ENCODE assay signal across 10 cellular contexts in genomic region chr3:49378249-49378899, GRCh38. TPM values are rescaled to one million over a fixed set of nuclear protein-coding genes. Genes with fewer than 3 reads are reported as not detected.
A peak's percentile ranks its signal among the peaks of the same experiment; 100 is the strongest.
DNase-seq lines count a peak whose midpoint lies in the region; ATAC-seq, FAIRE-seq and TF ChIP-seq lines count a peak whose summit lies in the region.
"Had no signal": no experiment of that assay in that cellular context is flagged by ENCODE, and none has a peak within 500 bp of the region (broad histone marks: within the 10 kb centered on the region; RNA-seq: fewer than 3 reads in every experiment).

No MANE protein-coding gene starts in this region.

- H2AFZ ChIP-seq in keratinocyte (ENCODE audit: control insufficient read depth, low read length) = no peak overlapping the region

- H3K4me3 ChIP-seq in adipocyte (ENCODE audit: low read length) (peak overlapping the region; percentile 65), keratinocyte (ENCODE audit: control insufficient read depth in 2 of 3, extremely low read depth in 1 of 3, insufficient read depth in 2 of 3, low read depth in 1 of 3, low read length in 3 of 3) (peak overlapping the region in 2 of 3 experiments; percentile 22 to 46), transverse colon (no peak overlapping the region)

- no peaks in the 10 kb centered on the region for H3K27me3 Mint-ChIP-seq in activated T-cell treated with anti-CD3 and anti-CD28 coated beads, Interleukin-2, amount 50 U/mL, for 24 hours
- H3K27me3 Mint-ChIP-seq: naive B cell had no signal

- H3K27ac Mint-ChIP-seq in activated T-cell treated with anti-CD3 and anti-CD28 coated beads, Interleukin-2, amount 50 U/mL, for 24 hours = peak overlapping the region; percentile 89

- WGBS in transverse colon (ENCODE audit: low coverage in 1 of 2), 2 donors = 83% methylated on average over 11 of the region's 11 CpGs; no CpG with 5 or more reads in 1 of the 2 donors

- H3K79me2 ChIP-seq in keratinocyte (ENCODE audit: control insufficient read depth, insufficient read depth, low read length) = peaks cover 94% of the 10 kb centered on the region

- DNase-seq in activated T-cell treated with anti-CD3 and anti-CD28 coated beads, Interleukin-2, amount 50 U/mL, for 24 hours = no peak
- DNase-seq in activated T-cell treated with anti-CD3 and anti-CD28 coated beads for 4 hours (no peak), adipocyte (ENCODE audit: low read depth) (peak; percentile 63), keratinocyte (ENCODE audit: low read depth, low spot score) (no peak), transverse colon (peak; percentile 13), NCI-H2107 treated with DMSO at 0.1 percent for 48 hours (lab: John Stamatoyannopoulos, UW; ENCODE audit: unreplicated experiment) (no peak)
- DNase-seq: BE2C, naive B cell had no signal

- no peaks in the 10 kb centered on the region for H3K27me3 ChIP-seq in adipocyte (replicated peaks; ENCODE audit: control insufficient read depth, insufficient read depth, low read length)
- H3K27me3 ChIP-seq in keratinocyte (ENCODE audit: control insufficient read depth, extremely low read depth, insufficient read depth, low read length) = no peaks in the 10 kb centered on the region
- no peaks in the 10 kb centered on the region for H3K27me3 ChIP-seq in transverse colon
- H3K27me3 ChIP-seq: BE2C had no signal

- in situ Hi-C loops in transverse colon (cut with MboI; ENCODE audit: low pct_ligation_motif_present in 1 of 4, low pct_unique_long_range_greater_than_20kb in 1 of 4, low sequenced_read_pairs in 3 of 4) = no loop called here

- H3K9me1 ChIP-seq in keratinocyte (ENCODE audit: control insufficient read depth, extremely low read depth, insufficient read depth, low read length) = peaks cover 3% of the 10 kb centered on the region

- no peak for TF ChIP-seq POLR2A in transverse colon (IDR thresholded peaks at IDR 0.05)

- dilution Hi-C loops in keratinocyte (cut with MboI; ENCODE audit: extremely low pct_ligation_motif_present, low sequenced_read_pairs) = no loop called here

- H3K9me3 Mint-ChIP-seq in activated T-cell treated with anti-CD3 and anti-CD28 coated beads, Interleukin-2, amount 50 U/mL, for 24 hours = peaks cover 2% of the 10 kb centered on the region

- H3K36me3 ChIP-seq in adipocyte (ENCODE audit: control insufficient read depth, insufficient read depth, low read length, severe bottlenecking) = peaks cover 22% of the 10 kb centered on the region
- peaks cover 13% of the 10 kb centered on the region in 2 experiments for H3K36me3 ChIP-seq in keratinocyte (ENCODE audit: control insufficient read depth in 2 of 2, extremely low read depth in 1 of 2, insufficient read depth in 2 of 2, low read length in 2 of 2)
- peaks cover 0 to 20% (median 9%) of the 10 kb centered on the region in 4 donors for H3K36me3 ChIP-seq in transverse colon

- H3K4me1 ChIP-seq in adipocyte (ENCODE audit: control insufficient read depth, insufficient read depth, low read length) (peaks cover 16% of the 10 kb centered on the region), keratinocyte (ENCODE audit: control insufficient read depth, extremely low read depth, insufficient read depth, low read length) (peaks cover 22% of the 10 kb centered on the region), transverse colon (peaks cover 0 to 34% (median 21%) of the 10 kb centered on the region in 4 donors)
- H3K4me1 ChIP-seq: BE2C had no signal

- ATAC-seq in GM18520 (IDR thresholded peaks at IDR 0.05; ENCODE audit: unreplicated experiment) (no peak), GM21390 (IDR thresholded peaks at IDR 0.05; ENCODE audit: unreplicated experiment) (no peak)

- peaks cover 54% of the 10 kb centered on the region for H3K4me1 Mint-ChIP-seq in activated T-cell treated with anti-CD3 and anti-CD28 coated beads, Interleukin-2, amount 50 U/mL, for 24 hours (ENCODE audit: low read depth)

- no peak for TF ChIP-seq EP300 in transverse colon (IDR thresholded peaks at IDR 0.05; ENCODE audit: low read depth)

- peak overlapping the region; percentile 67 for H3K4me2 ChIP-seq in keratinocyte (ENCODE audit: control insufficient read depth, extremely low read depth, insufficient read depth, low read depth, low read length)

- TF ChIP-seq CTCF in keratinocyte (optimal IDR thresholded peaks at IDR 0.05 in 1 of 3, IDR thresholded peaks at IDR 0.05 in 1 of 3, conservative IDR thresholded peaks at IDR 0.05 in 1 of 3; ENCODE audit: extremely low read depth in 1 of 3, insufficient read depth in 2 of 3, low read length in 3 of 3) (no peak), transverse colon (IDR thresholded peaks at IDR 0.05) (no peak)

- intact Hi-C loops in transverse colon (cut with DNase I; ENCODE audit: low total_unique reads) = no loop called here

- H3K36me3 Mint-ChIP-seq in activated T-cell treated with anti-CD3 and anti-CD28 coated beads, Interleukin-2, amount 50 U/mL, for 24 hours (ENCODE audit: low read depth) = peaks cover 45% of the 10 kb centered on the region

- peak overlapping the region; percentile 85 for H3K27ac ChIP-seq in keratinocyte (ENCODE audit: control insufficient read depth, insufficient read depth, low read length)
- H3K27ac ChIP-seq in transverse colon = no peak overlapping the region

- no peaks in the 10 kb centered on the region for H3K9me3 ChIP-seq in adipocyte (ENCODE audit: control insufficient read depth, low read length)
- H3K9me3 ChIP-seq in keratinocyte (ENCODE audit: control insufficient read depth, low read depth, low read length) = no peaks in the 10 kb centered on the region
- no peaks in the 10 kb centered on the region for H3K9me3 ChIP-seq in transverse colon
- H3K9me3 ChIP-seq: BE2C had no signal

- H3K4me3 Mint-ChIP-seq in activated T-cell treated with anti-CD3 and anti-CD28 coated beads, Interleukin-2, amount 50 U/mL, for 24 hours = no peak overlapping the region

- no peak overlapping the region for H3K9ac ChIP-seq in adipocyte (ENCODE audit: low read length)
- H3K9ac ChIP-seq in keratinocyte (ENCODE audit: control insufficient read depth, extremely low read depth, insufficient read depth, low read length) = peak overlapping the region; percentile 60

- FAIRE-seq in keratinocyte (lab: Jason Lieb, UNC) = peak; percentile 43

- peaks cover 8% of the 10 kb centered on the region for H4K20me1 ChIP-seq in keratinocyte (ENCODE audit: control insufficient read depth, extremely low read depth, insufficient read depth, low read length)

RNA-seq across cellular contexts. Expression of gene GPX1, which starts 20.2 kb away (rescaled TPM):
- polyA plus RNA-seq in keratinocyte = 395 to 588 TPM (median 427 TPM) in 3 replicates
- polyA plus RNA-seq in keratinocyte (2011; ENCODE audit: low read depth) = 59.1 TPM
- 410 and 894 TPM in 2 replicates for polyA plus RNA-seq in keratinocyte (2011; cell fraction: cytosol; rRNA removed)
- 137 and 206 TPM in 2 replicates for polyA plus RNA-seq in keratinocyte (2011; cell fraction: nucleus; rRNA removed)
- 197 and 503 TPM in 2 replicates for polyA plus RNA-seq in keratinocyte (2012; ENCODE audit: low replicate concordance)
- 126 to 280 TPM (median 176 TPM) in 3 replicates for polyA minus RNA-seq in keratinocyte
- 674 TPM for polyA minus RNA-seq in keratinocyte (2011; cell fraction: cytosol; rRNA and poly(A)+ RNA removed)
- polyA minus RNA-seq in keratinocyte (2011; cell fraction: nucleus; rRNA and poly(A)+ RNA removed) = 67.9 and 72.7 TPM in 2 replicates
- total RNA-seq in transverse colon = 100 to 1,000 TPM; 155 to 485 (median 274) TPM

RNA-seq across cellular contexts. Expression of gene RHOA, which starts 33.4 kb away (rescaled TPM):
- 216 to 588 TPM (median 332 TPM) in 3 replicates for polyA plus RNA-seq in keratinocyte
- 345 TPM for polyA plus RNA-seq in keratinocyte (2011; ENCODE audit: low read depth)
- polyA plus RNA-seq in keratinocyte (2011; cell fraction: cytosol; rRNA removed) = 429 and 562 TPM in 2 replicates
- 205 and 231 TPM in 2 replicates for polyA plus RNA-seq in keratinocyte (2011; cell fraction: nucleus; rRNA removed)
- 463 and 476 TPM in 2 replicates for polyA plus RNA-seq in keratinocyte (2012; ENCODE audit: low replicate concordance)
- 394 to 579 TPM (median 534 TPM) in 3 replicates for polyA minus RNA-seq in keratinocyte
- polyA minus RNA-seq in keratinocyte (2011; cell fraction: cytosol; rRNA and poly(A)+ RNA removed) = 567 TPM
- polyA minus RNA-seq in keratinocyte (2011; cell fraction: nucleus; rRNA and poly(A)+ RNA removed) = 109 and 169 TPM in 2 replicates
- total RNA-seq in transverse colon = 100 to 1,000 TPM; 302 to 526 (median 401) TPM

RNA-seq across cellular contexts. Expression of gene TCTA, which starts 33.8 kb away (rescaled TPM):
- 16.5 to 21.2 TPM (median 20.4 TPM) in 3 replicates for polyA plus RNA-seq in keratinocyte
- 0.60 TPM for polyA plus RNA-seq in keratinocyte (2011; ENCODE audit: low read depth)
- 22.7 and 22.8 TPM in 2 replicates for polyA plus RNA-seq in keratinocyte (2011; cell fraction: cytosol; rRNA removed)
- 10.8 and 13.8 TPM in 2 replicates for polyA plus RNA-seq in keratinocyte (2011; cell fraction: nucleus; rRNA removed)
- 6.7 and 11.8 TPM in 2 replicates for polyA plus RNA-seq in keratinocyte (2012; ENCODE audit: low replicate concordance)
- polyA minus RNA-seq in keratinocyte = 10.8 to 13.7 TPM (median 12.8 TPM) in 3 replicates
- 9.2 TPM for polyA minus RNA-seq in keratinocyte (2011; cell fraction: cytosol; rRNA and poly(A)+ RNA removed)
- 3.6 and 8.1 TPM in 2 replicates for polyA minus RNA-seq in keratinocyte (2011; cell fraction: nucleus; rRNA and poly(A)+ RNA removed)
- 10 to 100 TPM in 3 of 4 donors, 1 to 10 TPM in 1; 7.8 to 59.8 (median 38.6) TPM for total RNA-seq in transverse colon

RNA-seq across cellular contexts. Expression of gene USP4, which starts 38.5 kb away (rescaled TPM):
- polyA plus RNA-seq in keratinocyte = 39.5 to 47.8 TPM (median 45.6 TPM) in 3 replicates
- polyA plus RNA-seq in keratinocyte (2011; ENCODE audit: low read depth) = 53.6 TPM
- polyA plus RNA-seq in keratinocyte (2011; cell fraction: cytosol; rRNA removed) = 27.7 and 33.1 TPM in 2 replicates
- polyA plus RNA-seq in keratinocyte (2011; cell fraction: nucleus; rRNA removed) = 65.0 and 69.3 TPM in 2 replicates
- polyA plus RNA-seq in keratinocyte (2012; ENCODE audit: low replicate concordance) = 33.5 and 38.5 TPM in 2 replicates
- polyA minus RNA-seq in keratinocyte = 56.3 to 101 TPM (median 82.3 TPM) in 3 replicates
- polyA minus RNA-seq in keratinocyte (2011; cell fraction: cytosol; rRNA and poly(A)+ RNA removed) = 25.9 TPM
- 30.4 and 60.2 TPM in 2 replicates for polyA minus RNA-seq in keratinocyte (2011; cell fraction: nucleus; rRNA and poly(A)+ RNA removed)
- 10 to 100 TPM; 11.1 to 39.6 (median 27.0) TPM for total RNA-seq in transverse colon

RNA-seq across cellular contexts. Expression of gene AMT, which starts 43.9 kb away (rescaled TPM):
- 2.8 to 9.0 TPM (median 7.1 TPM) in 3 replicates for polyA plus RNA-seq in keratinocyte
- 0.94 TPM for polyA plus RNA-seq in keratinocyte (2011; ENCODE audit: low read depth)
- 0.34 and 0.55 TPM in 2 replicates for polyA plus RNA-seq in keratinocyte (2011; cell fraction: cytosol; rRNA removed)
- polyA plus RNA-seq in keratinocyte (2011; cell fraction: nucleus; rRNA removed) = 35.1 and 49.7 TPM in 2 replicates
- polyA plus RNA-seq in keratinocyte (2012; ENCODE audit: low replicate concordance) = 1.7 and 3.7 TPM in 2 replicates
- 1.2 to 2.3 TPM (median 2.2 TPM) in 3 replicates for polyA minus RNA-seq in keratinocyte
- not detected for polyA minus RNA-seq in keratinocyte (2011; cell fraction: cytosol; rRNA and poly(A)+ RNA removed)
- polyA minus RNA-seq in keratinocyte (2011; cell fraction: nucleus; rRNA and poly(A)+ RNA removed) = 3.0 and 3.2 TPM in 2 replicates
- total RNA-seq in transverse colon = 10 to 100 TPM; 13.5 to 58.3 (median 20.3) TPM

Comparison
In these comparisons a context has a peak if more than half of its experiments do, and no peak if none do; other contexts are left out.
1. DNase-seq: peak in adipocyte (single experiment) and transverse colon (single experiment); none in activated T-cell treated with anti-CD3 and anti-CD28 coated beads, Interleukin-2, amount 50 U/mL, for 24 hours (single experiment), activated T-cell treated with anti-CD3 and anti-CD28 coated beads for 4 hours (single experiment), keratinocyte (single experiment) and NCI-H2107 treated with DMSO at 0.1 percent for 48 hours (single experiment).
2. H3K4me3 ChIP-seq: peak in adipocyte (single experiment) and keratinocyte (2 of 3); none in transverse colon (0 of 4).